Comparison of ENCODE assay signal across 8 cellular contexts in the genomic region with DNA sequence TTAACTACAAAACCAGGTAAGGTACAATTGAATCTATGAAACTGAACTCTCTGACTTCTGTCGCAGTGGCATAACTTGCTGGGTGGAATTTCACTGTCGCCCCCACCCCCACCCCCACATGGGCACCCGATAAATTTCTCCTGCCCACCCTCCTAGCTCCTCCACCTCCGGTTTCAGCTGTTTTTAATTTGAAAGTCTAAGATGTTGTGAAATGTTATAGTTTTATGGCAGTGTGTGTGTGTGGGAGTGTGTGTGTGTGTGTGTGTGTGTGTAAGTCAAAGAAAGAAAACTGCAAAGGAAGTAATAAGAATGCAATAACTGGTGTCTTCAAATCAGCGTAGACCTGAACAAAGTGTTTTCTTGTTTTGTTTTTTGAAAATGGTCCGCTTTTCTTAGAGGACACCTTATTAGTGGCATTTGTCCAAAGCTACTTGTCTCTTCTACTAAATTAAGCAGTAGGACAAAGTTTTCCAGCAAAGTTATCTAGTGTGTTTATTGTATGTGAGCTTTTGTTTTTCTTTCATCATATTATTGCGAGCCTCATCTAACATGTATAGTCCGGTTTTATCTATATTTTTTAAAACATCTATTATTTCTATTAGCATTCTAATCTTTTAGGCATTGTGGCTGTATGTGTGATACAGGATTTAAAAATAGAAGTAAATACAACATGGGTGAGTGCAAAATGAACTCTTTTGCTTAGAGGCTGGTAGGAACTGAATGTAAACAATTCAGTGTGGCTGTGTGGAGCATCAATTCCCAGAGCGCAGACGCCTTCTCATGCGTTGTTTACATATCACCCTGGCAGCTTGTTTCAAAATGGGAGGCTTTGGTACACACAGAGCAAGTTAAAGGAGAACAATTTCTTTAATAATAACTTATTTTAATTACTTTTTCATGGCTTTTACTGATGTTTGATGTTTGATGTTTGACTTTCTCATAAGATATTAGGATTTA. TPM values are rescaled to one million over a fixed set of nuclear protein-coding genes. Genes with fewer than 3 reads are reported as not detected.
DNase-seq lines count a peak whose midpoint lies in the region; ATAC-seq, FAIRE-seq and TF ChIP-seq lines count a peak whose summit lies in the region.
"Had no signal": no experiment of that assay in that cellular context is flagged by ENCODE, and none has a peak within 500 bp of the region (broad histone marks: within the 10 kb centered on the region; RNA-seq: fewer than 3 reads in every experiment).

No MANE protein-coding gene starts in this region.

- no peak for FAIRE-seq in kidney (lab: Jason Lieb, UNC)

- H3K27ac ChIP-seq in angular gyrus (ENCODE audit: low read depth, low read length) = peak overlapping the region; percentile 78
- H3K27ac ChIP-seq in kidney (ENCODE audit: low read depth in 2 of 2, low read length in 2 of 2) = peak overlapping the region in 1 of 2 donors; percentile 4
- H3K27ac ChIP-seq in transverse colon = peak overlapping the region; percentile 60 to 82 (median 74)
- no peak overlapping the region for H3K27ac ChIP-seq in mesendoderm (ENCODE audit: low read depth, low read length)
- H3K27ac ChIP-seq in CD8-positive, alpha-beta T cell (ENCODE audit: low read depth, low read length) = no peak overlapping the region

- no peak for TF ChIP-seq CTCF in kidney (IDR thresholded peaks at IDR 0.05; ENCODE audit: borderline replicate concordance, extremely low read depth, insufficient read depth)
- TF ChIP-seq CTCF in transverse colon (IDR thresholded peaks at IDR 0.05) = no peak
- no peak for TF ChIP-seq CTCF in CD8-positive, alpha-beta T cell (IDR thresholded peaks at IDR 0.05)

- no peak overlapping the region for H3K27ac Mint-ChIP-seq in CD8-positive, alpha-beta T cell

- no peak overlapping the region for H3K56ac ChIP-seq in mesendoderm (ENCODE audit: low read length)

- no peak for ATAC-seq in GM19023 (IDR thresholded peaks at IDR 0.05; ENCODE audit: unreplicated experiment)
- ATAC-seq in CD8-positive, alpha-beta T cell = no peak

- CTCF ChIA-PET in CD8-positive, alpha-beta T cell (lab: Charles Lee) = no interaction called here

- H3K9ac ChIP-seq in kidney (ENCODE audit: low read length in 2 of 2) (peak overlapping the region in 1 of 2 donors; percentile 46), mesendoderm (ENCODE audit: low read length) (no peak overlapping the region)

- TF ChIP-seq EP300 in transverse colon (IDR thresholded peaks at IDR 0.05; ENCODE audit: low read depth) = no peak

- DNase-seq in NCI-H128 (lab: John Stamatoyannopoulos, UW; ENCODE audit: unreplicated experiment) (peak; percentile 65), kidney (no peak), transverse colon (no peak), mesendoderm (no peak)
- no peak for DNase-seq in CD8-positive, alpha-beta T cell
- DNase-seq: stimulated activated naive CD4-positive, alpha-beta T cell treated with Interleukin-2 at 50 U/mL for 16 hours had no signal

- H3K4me1 ChIP-seq in kidney (ENCODE audit: control insufficient read depth in 1 of 2, insufficient read depth in 1 of 2, low read depth in 1 of 2, low read length in 2 of 2) (no peaks in the 10 kb centered on the region), transverse colon (peaks cover 6 to 46% (median 15%) of the 10 kb centered on the region in 4 donors), mesendoderm (ENCODE audit: control insufficient read depth, low read depth, low read length) (no peaks in the 10 kb centered on the region)
- H3K4me1 ChIP-seq in CD8-positive, alpha-beta T cell (ENCODE audit: insufficient read depth, low read length) = no peaks in the 10 kb centered on the region

- intact Hi-C loops in kidney (cut with DNase I) (no loop called here), transverse colon (cut with DNase I; ENCODE audit: low total_unique reads) (no loop called here)
- intact Hi-C loops in CD8-positive, alpha-beta T cell (cut with DNase I, micrococcal nuclease) = no loop called here

- peaks cover 15% of the 10 kb centered on the region for H3K27me3 Mint-ChIP-seq in CD8-positive, alpha-beta T cell (ENCODE audit: low read depth)

- H4K5ac ChIP-seq in mesendoderm (ENCODE audit: low read length) = no peak overlapping the region

- H3K79me2 ChIP-seq in mesendoderm (ENCODE audit: control insufficient read depth, insufficient read depth, low read length) = no peaks in the 10 kb centered on the region

- no peaks in the 10 kb centered on the region for H3K4me1 Mint-ChIP-seq in CD8-positive, alpha-beta T cell (ENCODE audit: low read depth)

- H3K27me3 ChIP-seq in transverse colon = no peaks in the 10 kb centered on the region
- no peaks in the 10 kb centered on the region for H3K27me3 ChIP-seq in mesendoderm (ENCODE audit: insufficient read depth, low read length, poor library complexity)
- peaks cover 6% of the 10 kb centered on the region for H3K27me3 ChIP-seq in CD8-positive, alpha-beta T cell (ENCODE audit: insufficient read depth, low read length)

- H2AK5ac ChIP-seq in mesendoderm (ENCODE audit: low read length) = no peak overlapping the region

- POLR2A ChIA-PET in CD8-positive, alpha-beta T cell (lab: Charles Lee) = no interaction called here

- no peak overlapping the region for H2BK15ac ChIP-seq in mesendoderm (replicated peaks; ENCODE audit: low read depth)

- in situ Hi-C loops in transverse colon (cut with MboI; ENCODE audit: low pct_ligation_motif_present in 1 of 4, low pct_unique_long_range_greater_than_20kb in 1 of 4, low sequenced_read_pairs in 3 of 4) = no loop called here

- no peaks in the 10 kb centered on the region for H3K79me1 ChIP-seq in mesendoderm (ENCODE audit: low read length)

- WGBS in transverse colon (ENCODE audit: low coverage in 1 of 2), 2 donors = 19 to 27% methylated on average over 4 to 11 of the region's 11 CpGs
- no CpG with 5 or more reads among the region's 11 CpGs for WGBS in mesendoderm (ENCODE audit: extremely low coverage, insufficient coverage, low lambda C conversion rate)

- H2BK120ac ChIP-seq in mesendoderm (ENCODE audit: low read depth, low read length) = no peak overlapping the region

- H3K36me3 Mint-ChIP-seq in CD8-positive, alpha-beta T cell = no peaks in the 10 kb centered on the region

- no peak for TF ChIP-seq POLR2A in transverse colon (IDR thresholded peaks at IDR 0.05)

- H3K4me3 Mint-ChIP-seq in CD8-positive, alpha-beta T cell = no peak overlapping the region

- H3K4me2 ChIP-seq in mesendoderm (ENCODE audit: low read length) = no peak overlapping the region

- H4K8ac ChIP-seq in mesendoderm (ENCODE audit: low read depth, low read length) = no peak overlapping the region

- no peaks in the 10 kb centered on the region for H3K9me3 Mint-ChIP-seq in CD8-positive, alpha-beta T cell

- H3K4me3 ChIP-seq in kidney (ENCODE audit: low read length in 2 of 2) (peak overlapping the region; percentile 23 to 48), transverse colon (peak overlapping the region in 2 of 4 donors; percentile 5 to 8), mesendoderm (ENCODE audit: low read length) (no peak overlapping the region)
- no peak overlapping the region for H3K4me3 ChIP-seq in CD8-positive, alpha-beta T cell (ENCODE audit: low read depth, low read length)

- H3K4ac ChIP-seq in mesendoderm (ENCODE audit: low read depth, low read length) = no peak overlapping the region

- no peaks in the 10 kb centered on the region for H3K9me3 ChIP-seq in kidney (ENCODE audit: control insufficient read depth in 1 of 2, low read length in 2 of 2)
- no peaks in the 10 kb centered on the region for H3K9me3 ChIP-seq in transverse colon
- no peaks in the 10 kb centered on the region for H3K9me3 ChIP-seq in CD8-positive, alpha-beta T cell (ENCODE audit: low read length)

- H3K18ac ChIP-seq in mesendoderm (ENCODE audit: low read length) = no peak overlapping the region

- no peaks in the 10 kb centered on the region for H3K36me3 ChIP-seq in kidney (ENCODE audit: control insufficient read depth in 1 of 2, insufficient read depth in 2 of 2, low read length in 2 of 2)
- H3K36me3 ChIP-seq in transverse colon = no peaks in the 10 kb centered on the region
- H3K36me3 ChIP-seq in mesendoderm (ENCODE audit: control insufficient read depth, insufficient read depth, low read length) = no peaks in the 10 kb centered on the region
- no peaks in the 10 kb centered on the region for H3K36me3 ChIP-seq in CD8-positive, alpha-beta T cell (ENCODE audit: insufficient read depth, low read length)

- no peak overlapping the region for H3K23ac ChIP-seq in mesendoderm (ENCODE audit: low read length)

- no peak overlapping the region for H2BK5ac ChIP-seq in mesendoderm (ENCODE audit: low read length)

RNA-seq across cellular contexts. Expression of gene DTNA, which starts 0.6 kb away (rescaled TPM):
- 22.3 TPM for total RNA-seq in kidney
- polyA plus RNA-seq in kidney (ENCODE audit: insufficient read depth, low read depth, low replicate concordance) = 6.2 TPM
- total RNA-seq in transverse colon = 10 to 100 TPM in 3 of 4 donors, 1 to 10 TPM in 1; 8.9 to 74.4 (median 15.1) TPM
- 38.8 TPM for polyA plus RNA-seq in mesendoderm (2013, experiment 1 of 2)
- 38.8 TPM for polyA plus RNA-seq in mesendoderm (2013, experiment 2 of 2)
- total RNA-seq in CD8-positive, alpha-beta T cell = not detected

Comparison
In these comparisons a context has a peak if more than half of its experiments do, and no peak if none do; other contexts are left out.
1. H3K27ac ChIP-seq: peak in angular gyrus (single experiment) and transverse colon (4 of 4); none in mesendoderm (single experiment) and CD8-positive, alpha-beta T cell (single experiment).
2. H3K4me3 ChIP-seq: peak in kidney (2 of 2); none in mesendoderm (single experiment) and CD8-positive, alpha-beta T cell (single experiment).
3. RNA of gene DTNA, which starts 0.6 kb away (total RNA-seq): 22.3 TPM in kidney (single experiment) and 8.9 to 74.4 TPM in transverse colon; not detected in CD8-positive, alpha-beta T cell; every median in the first group is over 4 times any median in the second.